9 cellular contexts compared by ENCODE assay signal in genomic region chr3:72977060-72977459, GRCh38. TPM values are rescaled to one million over a fixed set of nuclear protein-coding genes. Genes with fewer than 3 reads are reported as not detected.
A peak's percentile ranks its signal among the peaks of the same experiment; 100 is the strongest.
DNase-seq lines count a peak whose midpoint lies in the region; ATAC-seq and TF ChIP-seq lines count a peak whose summit lies in the region.
"Had no signal": no experiment of that assay in that cellular context is flagged by ENCODE, and none has a peak within 500 bp of the region (broad histone marks: within the 10 kb centered on the region; RNA-seq: fewer than 3 reads in every experiment).

No MANE protein-coding gene starts in this region.

- TF ChIP-seq POLR2A in vagina (IDR thresholded peaks at IDR 0.05): no peak

- H3K27ac Mint-ChIP-seq in endodermal cell (no peak overlapping the region), immature natural killer cell (no peak overlapping the region)
- H3K27ac Mint-ChIP-seq: activated naive CD4-positive, alpha-beta T cell treated with anti-CD3 and anti-CD28 coated beads, Interleukin-2, amount 50 U/mL, for 24 hours had no signal

- ATAC-seq in GM21360 (IDR thresholded peaks at IDR 0.05; ENCODE audit: unreplicated experiment) (peak; percentile 58), sciatic nerve (no peak)

- H3K36me3 ChIP-seq in endodermal cell (ENCODE audit: control insufficient read depth, insufficient read depth, low read length): no peaks in the 10 kb centered on the region
- no peaks in the 10 kb centered on the region for H3K36me3 ChIP-seq in vagina

- H3K9me3 Mint-ChIP-seq in endodermal cell (no peaks in the 10 kb centered on the region), immature natural killer cell (no peaks in the 10 kb centered on the region)
- H3K9me3 Mint-ChIP-seq: activated naive CD4-positive, alpha-beta T cell treated with anti-CD3 and anti-CD28 coated beads, Interleukin-2, amount 50 U/mL, for 24 hours had no signal

- H3K9me3 ChIP-seq in endodermal cell (ENCODE audit: control insufficient read depth, low read length) (no peaks in the 10 kb centered on the region), vagina (no peaks in the 10 kb centered on the region)

- peak; percentile 70 for DNase-seq in CD1c-positive myeloid dendritic cell (ENCODE audit: extremely low spot score)
- no peak for DNase-seq in endodermal cell
- no peak for DNase-seq in sciatic nerve (ENCODE audit: low spot score)
- no peak for DNase-seq in vagina (ENCODE audit: extremely low spot score in 2 of 2)
- no peak for DNase-seq in NCI-H1694 (lab: John Stamatoyannopoulos, UW)
- no peak for DNase-seq in immature natural killer cell

- no peak overlapping the region for H3K9ac ChIP-seq in endodermal cell (ENCODE audit: extremely low read depth, low read length, poor library complexity, severe bottlenecking)

- 94 to 100% methylated on average over 1 to 2 of the region's 2 CpGs for WGBS in endodermal cell (ENCODE audit: insufficient coverage in 1 of 2, insufficient read length in 1 of 2), 2 experiments

- H3K27me3 Mint-ChIP-seq in endodermal cell (ENCODE audit: insufficient read depth): no peaks in the 10 kb centered on the region
- H3K27me3 Mint-ChIP-seq in immature natural killer cell (ENCODE audit: low read depth in 3 of 3): peaks cover 0 to 5% (median 2%) of the 10 kb centered on the region in 3 donors

- intact Hi-C loops in sciatic nerve (cut with DNase I): no loop called here
- intact Hi-C loops in vagina (cut with DNase I): no loop called here

- H3K36me3 Mint-ChIP-seq in endodermal cell (ENCODE audit: low read depth) (peaks cover 2% of the 10 kb centered on the region), immature natural killer cell (no peaks in the 10 kb centered on the region)

- no peaks in the 10 kb centered on the region for H3K27me3 ChIP-seq in endodermal cell (ENCODE audit: control insufficient read depth, insufficient read depth, low read length, poor library complexity, severe bottlenecking)
- no peaks in the 10 kb centered on the region for H3K27me3 ChIP-seq in vagina

- no peak overlapping the region for H3K4me3 ChIP-seq in endodermal cell (ENCODE audit: low read length)
- H3K4me3 ChIP-seq in vagina: no peak overlapping the region

- H3K27ac ChIP-seq in endodermal cell (ENCODE audit: low read depth, low read length) (no peak overlapping the region), vagina (no peak overlapping the region)

- H3K4me1 Mint-ChIP-seq in endodermal cell (peaks cover 40% of the 10 kb centered on the region), immature natural killer cell (no peaks in the 10 kb centered on the region)

- H3K4me1 ChIP-seq in endodermal cell (ENCODE audit: control insufficient read depth, insufficient read depth, low read length) (peaks cover 17% of the 10 kb centered on the region), vagina (no peaks in the 10 kb centered on the region)

- H3K4me3 Mint-ChIP-seq in endodermal cell (no peak overlapping the region), immature natural killer cell (no peak overlapping the region)
- H3K4me3 Mint-ChIP-seq: activated naive CD4-positive, alpha-beta T cell treated with anti-CD3 and anti-CD28 coated beads, Interleukin-2, amount 50 U/mL, for 24 hours had no signal

- 0 out of 2 replicates have a peak, but pooled peaks have one; percentile 16 for TF ChIP-seq CTCF in LNCAP (IDR thresholded peaks at IDR 0.05)
- TF ChIP-seq CTCF in endodermal cell (conservative IDR thresholded peaks at IDR 0.05): peak; percentile 59
- no peak for TF ChIP-seq CTCF in vagina (IDR thresholded peaks at IDR 0.05)

RNA-seq across cellular contexts. Expression of gene PPP4R2, which starts 19.6 kb away (rescaled TPM):
- 100 to 1,000 TPM; 133 to 157 TPM for total RNA-seq in endodermal cell
- 76.2 TPM for polyA plus RNA-seq in endodermal cell (2013, experiment 1 of 2)
- 85.4 TPM for polyA plus RNA-seq in endodermal cell (2013, experiment 2 of 2)
- total RNA-seq in sciatic nerve: 113 TPM
- 24.3 TPM for total RNA-seq in vagina
- 10 to 100 TPM; 27.6 to 47.3 (median 44.9) TPM for polyA plus RNA-seq in immature natural killer cell

Comparison
In these comparisons a context has a peak if more than half of its experiments do, and no peak if none do; other contexts are left out.
1. CTCF ChIP-seq: peak in LNCAP (single experiment) and endodermal cell (single experiment); none in vagina (0 of 3).